In genomic region chr13:112653821-112654220, GRCh38 we compare ENCODE assay signal across 15 cellular contexts. TPM values are rescaled to one million over a fixed set of nuclear protein-coding genes. Genes with fewer than 3 reads are reported as not detected.
DNase-seq lines count a peak whose midpoint lies in the region; ATAC-seq lines count a peak whose summit lies in the region.
"Had no signal": no experiment of that assay in that cellular context is flagged by ENCODE, and none has a peak within 500 bp of the region (broad histone marks: within the 10 kb centered on the region; RNA-seq: fewer than 3 reads in every experiment).

No MANE protein-coding gene starts in this region.

- H3K36me3 ChIP-seq in stomach smooth muscle (ENCODE audit: control insufficient read depth in 2 of 2, insufficient read depth in 2 of 2, low read length in 2 of 2) = no peaks in the 10 kb centered on the region

- no peak for DNase-seq in activated naive CD8-positive, alpha-beta T cell treated with anti-CD3 and anti-CD28 coated beads, Interleukin-2, amount 50 U/mL, for 24 hours
- no peak for DNase-seq in activated naive CD8-positive, alpha-beta T cell treated with anti-CD3 and anti-CD28 coated beads for 36 hours
- peak; percentile 34 for DNase-seq in islet precursor cell
- DNase-seq: C1 segment of cervical spinal cord; Calu3; CD4-positive, alpha-beta memory T cell; COR-L47; DMS53; DMS79 treated with DMSO at 0.1 percent for 48 hours; H9 had no signal

- H3K27me3 ChIP-seq in stomach smooth muscle (ENCODE audit: control insufficient read depth in 1 of 2, insufficient read depth in 2 of 2, low read length in 2 of 2) = no peaks in the 10 kb centered on the region

- peaks cover 9% of the 10 kb centered on the region for H3K4me1 Mint-ChIP-seq in activated naive CD8-positive, alpha-beta T cell treated with anti-CD3 and anti-CD28 coated beads, Interleukin-2, amount 50 U/mL, for 24 hours
- H3K4me1 Mint-ChIP-seq in activated naive CD8-positive, alpha-beta T cell treated with anti-CD3 and anti-CD28 coated beads for 36 hours = peaks cover 6% of the 10 kb centered on the region
- H3K4me1 Mint-ChIP-seq: CD4-positive, alpha-beta memory T cell had no signal

- H3K36me3 Mint-ChIP-seq in activated naive CD8-positive, alpha-beta T cell treated with anti-CD3 and anti-CD28 coated beads, Interleukin-2, amount 50 U/mL, for 24 hours (ENCODE audit: low read depth) = no peaks in the 10 kb centered on the region
- H3K36me3 Mint-ChIP-seq in activated naive CD8-positive, alpha-beta T cell treated with anti-CD3 and anti-CD28 coated beads for 36 hours = no peaks in the 10 kb centered on the region
- H3K36me3 Mint-ChIP-seq: CD4-positive, alpha-beta memory T cell had no signal

- ATAC-seq in activated naive CD8-positive, alpha-beta T cell treated with anti-CD3 and anti-CD28 coated beads, Interleukin-2, amount 50 U/mL, for 24 hours = peak; percentile 52
- ATAC-seq in HG02623 (IDR thresholded peaks at IDR 0.05; ENCODE audit: unreplicated experiment) (no peak), GM19397 (IDR thresholded peaks at IDR 0.05; ENCODE audit: unreplicated experiment) (no peak)
- ATAC-seq: GM23338, HCT116 had no signal

- H3K9ac ChIP-seq in stomach smooth muscle (ENCODE audit: low read length in 2 of 2) = no peak overlapping the region

- no peak overlapping the region for H3K27ac Mint-ChIP-seq in activated naive CD8-positive, alpha-beta T cell treated with anti-CD3 and anti-CD28 coated beads, Interleukin-2, amount 50 U/mL, for 24 hours
- H3K27ac Mint-ChIP-seq in activated naive CD8-positive, alpha-beta T cell treated with anti-CD3 and anti-CD28 coated beads for 36 hours = no peak overlapping the region
- H3K27ac Mint-ChIP-seq: GM23338, H9 had no signal

- no peak overlapping the region for H3K4me3 Mint-ChIP-seq in activated naive CD8-positive, alpha-beta T cell treated with anti-CD3 and anti-CD28 coated beads, Interleukin-2, amount 50 U/mL, for 24 hours
- H3K4me3 Mint-ChIP-seq in activated naive CD8-positive, alpha-beta T cell treated with anti-CD3 and anti-CD28 coated beads for 36 hours = no peak overlapping the region
- H3K4me3 Mint-ChIP-seq: CD4-positive, alpha-beta memory T cell; GM23338; H9 had no signal

- peak overlapping the region; percentile 80 for H3K27ac ChIP-seq in stomach smooth muscle (ENCODE audit: low read length)

- no peak overlapping the region for H3K4me3 ChIP-seq in stomach smooth muscle (ENCODE audit: low read length in 2 of 2)
- H3K4me3 ChIP-seq: GM23338 had no signal

- no peaks in the 10 kb centered on the region for H3K9me3 Mint-ChIP-seq in activated naive CD8-positive, alpha-beta T cell treated with anti-CD3 and anti-CD28 coated beads, Interleukin-2, amount 50 U/mL, for 24 hours
- no peaks in the 10 kb centered on the region for H3K9me3 Mint-ChIP-seq in activated naive CD8-positive, alpha-beta T cell treated with anti-CD3 and anti-CD28 coated beads for 36 hours
- H3K9me3 Mint-ChIP-seq: CD4-positive, alpha-beta memory T cell; GM23338 had no signal

- no peaks in the 10 kb centered on the region for H3K9me3 ChIP-seq in stomach smooth muscle (ENCODE audit: control insufficient read depth in 2 of 2, low read length in 2 of 2)

- H3K4me1 ChIP-seq in stomach smooth muscle (ENCODE audit: control insufficient read depth, insufficient read depth, low read length) = peaks cover 25% of the 10 kb centered on the region

- no peaks in the 10 kb centered on the region for H3K27me3 Mint-ChIP-seq in activated naive CD8-positive, alpha-beta T cell treated with anti-CD3 and anti-CD28 coated beads, Interleukin-2, amount 50 U/mL, for 24 hours
- H3K27me3 Mint-ChIP-seq in activated naive CD8-positive, alpha-beta T cell treated with anti-CD3 and anti-CD28 coated beads for 36 hours = no peaks in the 10 kb centered on the region

RNA-seq across cellular contexts. Expression of gene ATP11A, which starts 36.0 kb away (rescaled TPM):
- total RNA-seq in activated naive CD8-positive, alpha-beta T cell treated with anti-CD3 and anti-CD28 coated beads for 36 hours = 10 to 100 TPM; 27.6 to 32.5 TPM
